Comparison of ENCODE assay signal across 18 cellular contexts in genomic region chr10:50618624-50619023, GRCh38. TPM values are rescaled to one million over a fixed set of nuclear protein-coding genes. Genes with fewer than 3 reads are reported as not detected.
DNase-seq lines count a peak whose midpoint lies in the region; ATAC-seq and TF ChIP-seq lines count a peak whose summit lies in the region.
"Had no signal": no experiment of that assay in that cellular context is flagged by ENCODE, and none has a peak within 500 bp of the region (broad histone marks: within the 10 kb centered on the region; RNA-seq: fewer than 3 reads in every experiment).

No MANE protein-coding gene starts in this region.

- H3K4me2 ChIP-seq in OCI-LY7 (ENCODE audit: low read length) = peak overlapping the region; percentile 98

- no TSS peak for BruUV-seq in OCI-LY7 (replicated peaks; lab: Mats Ljungman, UMichigan)
- BruUV-seq in Calu3 (replicated peaks; lab: Mats Ljungman, UMichigan) = no TSS peak

- POLR2A ChIA-PET in OCI-LY7 (lab: Charles Lee) = interaction anchor here (1.8 to 10.2 kb wide), 3 partner anchors 19 to 41 kb away, joined by 4 to 213 read pairs (median 15); no protein-coding TSS in a partner anchor

- H3K9me3 ChIP-seq in OCI-LY7 (ENCODE audit: low read length) (no peaks in the 10 kb centered on the region), thyroid gland (no peaks in the 10 kb centered on the region)
- H3K9me3 ChIP-seq: ascending aorta, esophagus squamous epithelium, uterus had no signal

- WGBS in thyroid gland, 2 donors = 31 to 34% methylated on average over 3 of the region's 3 CpGs

- peaks cover 75% of the 10 kb centered on the region for H3K4me1 ChIP-seq in OCI-LY7 (ENCODE audit: insufficient read depth, low read length, poor library complexity, severe bottlenecking)
- H3K4me1 ChIP-seq in foreskin keratinocyte = peaks cover 26% of the 10 kb centered on the region
- H3K4me1 ChIP-seq in thyroid gland = peaks cover 48 to 64% of the 10 kb centered on the region in 2 donors

- peak; percentile 68 for ATAC-seq in foreskin keratinocyte
- no peak for ATAC-seq in GM21619 (IDR thresholded peaks at IDR 0.05; ENCODE audit: unreplicated experiment)
- ATAC-seq: stimulated activated naive CD8-positive, alpha-beta T cell treated with anti-CD3 and anti-CD28 coated beads, Interleukin-15, Interleukin-2, amounts not matched to agents 100 U/mL and 50 U/mL, for 24 hours had no signal

- H3K27ac Mint-ChIP-seq in activated naive CD4-positive, alpha-beta T cell treated with anti-CD3 and anti-CD28 coated beads, Interleukin-2, amount 50 U/mL, for 24 hours = peak overlapping the region; percentile 79
- H3K27ac Mint-ChIP-seq in Calu3 (ENCODE audit: unreplicated experiment) = no peak overlapping the region
- H3K27ac Mint-ChIP-seq: activated CD4-positive, alpha-beta memory T cell treated with anti-CD3 and anti-CD28 coated beads, Interleukin-2, amount 10 ng/mL, durations not matched to agents 7 days and 5 days; dendritic cell treated with granulocyte-macrophage colony-stimulating factor and Interleukin-4, amounts not matched to agents 40 ng/mL and 50 ng/mL, for 4 days had no signal

- intact Hi-C loops in OCI-LY7 (cut with micrococcal nuclease; ENCODE audit: unreplicated experiment) = no loop called here
- intact Hi-C loops in thyroid gland (cut with DNase I) = no loop called here
- intact Hi-C loops in Calu3 (cut with micrococcal nuclease; ENCODE audit: unreplicated experiment) = no loop called here

- H4K20me1 ChIP-seq in OCI-LY7 (ENCODE audit: insufficient read depth, low read length) = peaks cover 4% of the 10 kb centered on the region; the same call in 1 of the 2 replicates

- H3K36me3 ChIP-seq in OCI-LY7 (ENCODE audit: insufficient read depth, low read length) (no peaks in the 10 kb centered on the region), thyroid gland (no peaks in the 10 kb centered on the region)
- H3K36me3 ChIP-seq: ascending aorta, esophagus squamous epithelium, uterus had no signal

- no peaks in the 10 kb centered on the region for H3K9me3 Mint-ChIP-seq in activated naive CD4-positive, alpha-beta T cell treated with anti-CD3 and anti-CD28 coated beads, Interleukin-2, amount 50 U/mL, for 24 hours
- H3K9me3 Mint-ChIP-seq in Calu3 (ENCODE audit: low read depth, unreplicated experiment) = no peaks in the 10 kb centered on the region
- H3K9me3 Mint-ChIP-seq: activated CD4-positive, alpha-beta memory T cell treated with anti-CD3 and anti-CD28 coated beads, Interleukin-2, amount 10 ng/mL, durations not matched to agents 7 days and 5 days; dendritic cell treated with granulocyte-macrophage colony-stimulating factor and Interleukin-4, amounts not matched to agents 40 ng/mL and 50 ng/mL, for 4 days had no signal

- no peak for TF ChIP-seq CTCF in OCI-LY7 (conservative IDR thresholded peaks at IDR 0.05; ENCODE audit: low read length)
- TF ChIP-seq CTCF in foreskin keratinocyte (conservative IDR thresholded peaks at IDR 0.05) = no peak
- TF ChIP-seq CTCF in thyroid gland (IDR thresholded peaks at IDR 0.05) = no peak
- TF ChIP-seq CTCF in Calu3 (IDR thresholded peaks at IDR 0.05; ENCODE audit: unreplicated experiment) = no peak

- H3K9me2 ChIP-seq in OCI-LY7 (ENCODE audit: insufficient read depth, low read length) = no peaks in the 10 kb centered on the region

- CTCF ChIA-PET in OCI-LY7 (lab: Charles Lee; ENCODE audit: unreplicated experiment) (interaction anchor here (2.1 kb wide), 1 partner anchor 42 kb away, joined by 5 read pairs; no protein-coding TSS in a partner anchor), Calu3 (lab: Charles Lee) (interaction anchor here (0.7 kb wide), 1 partner anchor 40 kb away, joined by 3 read pairs; no protein-coding TSS in a partner anchor)

- H2AFZ ChIP-seq in OCI-LY7 (ENCODE audit: low read length) = no peak overlapping the region

- peak overlapping the region; percentile 96 for H3K27ac ChIP-seq in OCI-LY7 (ENCODE audit: low read depth, low read length, poor library complexity, severe bottlenecking)
- H3K27ac ChIP-seq in foreskin keratinocyte = peak overlapping the region; percentile 33
- H3K27ac ChIP-seq in thyroid gland = peak overlapping the region; percentile 20 to 49 (median 47)
- H3K27ac ChIP-seq: ascending aorta, uterus had no signal

- H3K4me3 ChIP-seq in OCI-LY7 (ENCODE audit: low read depth, low read length, poor library complexity, severe bottlenecking) = peak overlapping the region; percentile 88
- H3K4me3 ChIP-seq in thyroid gland (replicated peaks in 1 of 3) = no peak overlapping the region
- H3K4me3 ChIP-seq: ascending aorta, esophagus squamous epithelium, uterus had no signal

- H3K27me3 ChIP-seq in foreskin keratinocyte (no peaks in the 10 kb centered on the region), thyroid gland (no peaks in the 10 kb centered on the region)
- H3K27me3 ChIP-seq: ascending aorta, esophagus squamous epithelium, uterus had no signal

- H3K36me3 Mint-ChIP-seq in activated naive CD4-positive, alpha-beta T cell treated with anti-CD3 and anti-CD28 coated beads, Interleukin-2, amount 50 U/mL, for 24 hours = no peaks in the 10 kb centered on the region
- peaks cover 19% of the 10 kb centered on the region for H3K36me3 Mint-ChIP-seq in Calu3 (ENCODE audit: insufficient read depth, unreplicated experiment)

- TF ChIP-seq POLR2A in thyroid gland (IDR thresholded peaks at IDR 0.05) = no peak

- H3K4me1 Mint-ChIP-seq in activated naive CD4-positive, alpha-beta T cell treated with anti-CD3 and anti-CD28 coated beads, Interleukin-2, amount 50 U/mL, for 24 hours = peaks cover 75% of the 10 kb centered on the region
- H3K4me1 Mint-ChIP-seq in Calu3 (ENCODE audit: low read depth, unreplicated experiment) = no peaks in the 10 kb centered on the region

- DNase-seq in activated naive CD4-positive, alpha-beta T cell treated with anti-CD3 and anti-CD28 coated beads, Interleukin-2, amount 50 U/mL, for 16 hours = no peak
- DNase-seq in OCI-LY7 (ENCODE audit: low spot score) (peak; percentile 46), foreskin keratinocyte (peak; percentile 93 to 94), thyroid gland (peak; percentile 51), NCI-H345 (lab: John Stamatoyannopoulos, UW) (no peak), Calu3 (no peak)
- DNase-seq: activated CD4-positive, alpha-beta memory T cell treated with anti-CD3 and anti-CD28 coated beads, Interleukin-2, amount 10 ng/mL, durations not matched to agents 7 days and 5 days; esophagus squamous epithelium; hypothalamus; mesenchymal stem cell; NCI-H1930; NCI-H82; stimulated activated naive CD8-positive, alpha-beta T cell treated with anti-CD3 and anti-CD28 coated beads, Interleukin-15, Interleukin-2, amounts not matched to agents 100 U/mL and 50 U/mL, for 24 hours; uterus had no signal

- peak overlapping the region; percentile 38 for H3K4me3 Mint-ChIP-seq in activated naive CD4-positive, alpha-beta T cell treated with anti-CD3 and anti-CD28 coated beads, Interleukin-2, amount 50 U/mL, for 24 hours
- H3K4me3 Mint-ChIP-seq in Calu3 (ENCODE audit: low read depth, unreplicated experiment) = no peak overlapping the region
- H3K4me3 Mint-ChIP-seq: activated CD4-positive, alpha-beta memory T cell treated with anti-CD3 and anti-CD28 coated beads, Interleukin-2, amount 10 ng/mL, durations not matched to agents 7 days and 5 days; dendritic cell treated with granulocyte-macrophage colony-stimulating factor and Interleukin-4, amounts not matched to agents 40 ng/mL and 50 ng/mL, for 4 days had no signal

- H3K79me2 ChIP-seq in OCI-LY7 (ENCODE audit: insufficient read depth, low read depth, low read length) = peaks cover 93% of the 10 kb centered on the region

- H3K27me3 Mint-ChIP-seq in activated naive CD4-positive, alpha-beta T cell treated with anti-CD3 and anti-CD28 coated beads, Interleukin-2, amount 50 U/mL, for 24 hours = no peaks in the 10 kb centered on the region
- H3K27me3 Mint-ChIP-seq in Calu3 (ENCODE audit: unreplicated experiment) = no peaks in the 10 kb centered on the region
- H3K27me3 Mint-ChIP-seq: activated CD4-positive, alpha-beta memory T cell treated with anti-CD3 and anti-CD28 coated beads, Interleukin-2, amount 10 ng/mL, durations not matched to agents 7 days and 5 days; dendritic cell treated with granulocyte-macrophage colony-stimulating factor and Interleukin-4, amounts not matched to agents 40 ng/mL and 50 ng/mL, for 4 days had no signal

RNA-seq across cellular contexts. Expression of gene SGMS1, which starts 5.1 kb away (rescaled TPM):
- total RNA-seq in OCI-LY7 (2014; rRNA removed; shearing (Covaris generic)) = 45.4 and 65.6 TPM in 2 replicates
- total RNA-seq in OCI-LY7 (2022) (57.5 and 64.7 TPM in 2 replicates), foreskin keratinocyte (25.3 and 27.3 TPM in 2 replicates), thyroid gland (10 to 100 TPM; 80.8 to 98.9 (median 90.7) TPM), Calu3 (2022) (26.1 and 34.5 TPM in 2 replicates)
- polyA plus RNA-seq in foreskin keratinocyte = 6.7 and 8.3 TPM in 2 replicates

Comparison
In these comparisons a context has a peak if more than half of its experiments do, and no peak if none do; other contexts are left out.
1. DNase-seq: peak in OCI-LY7 (single experiment), foreskin keratinocyte (2 of 2) and thyroid gland (2 of 2); none in activated naive CD4-positive, alpha-beta T cell treated with anti-CD3 and anti-CD28 coated beads, Interleukin-2, amount 50 U/mL, for 16 hours (single experiment), NCI-H345 (single experiment) and Calu3 (single experiment).
2. H3K27ac ChIP-seq: peak in every context shown above with its lines; median percentile 96 in OCI-LY7; 47 in thyroid gland; 33 in foreskin keratinocyte.